1 cellular context compared by ENCODE assay signal in genomic region chr1:3992103-3992556, GRCh38.
A peak's percentile ranks its signal among the peaks of the same experiment; 100 is the strongest.
TF ChIP-seq lines count a peak whose summit lies in the region.

No MANE protein-coding gene starts in this region.

TF ChIP-seq in HEK293, 187 proteins besides CTCF, POLR2A, EP300 and RAD21 (continued from another document):
- peak; percentile 95 for TF ChIP-seq TSHZ1 (tag by site-specific recombination; IDR thresholded peaks at IDR 0.05; ENCODE audit: borderline replicate concordance)
- TF ChIP-seq ZNF37A (tag by site-specific recombination; IDR thresholded peaks at IDR 0.05): no peak
- TF ChIP-seq ZNF223 (tag by site-specific recombination; IDR thresholded peaks at IDR 0.05): peak; percentile 49; the same call in 1 of the 2 replicates
- peak; percentile 89 for TF ChIP-seq ZNF146 (tag by site-specific recombination; IDR thresholded peaks at IDR 0.05)
- no peak for TF ChIP-seq ZNF221 (tag by site-specific recombination; IDR thresholded peaks at IDR 0.05; ENCODE audit: borderline replicate concordance)
- peak; percentile 97 for TF ChIP-seq SP7 (tag by site-specific recombination; IDR thresholded peaks at IDR 0.05)
- peak; percentile 100 for TF ChIP-seq ZBTB21 (tag by site-specific recombination; IDR thresholded peaks at IDR 0.05)
- no peak for TF ChIP-seq MEIS1 (CRISPR knock-in tag; IDR thresholded peaks at IDR 0.05; ENCODE audit: borderline replicate concordance)
- TF ChIP-seq MYNN (tag by site-specific recombination; IDR thresholded peaks at IDR 0.05; ENCODE audit: borderline replicate concordance): peak; percentile 38; the same call in 1 of the 2 replicates
- TF ChIP-seq OVOL3 (tag by site-specific recombination; IDR thresholded peaks at IDR 0.05): peak; percentile 53; the same call in 1 of the 2 replicates
- no peak; the same call in 1 of the 2 replicates for TF ChIP-seq ZNF16 (tag by site-specific recombination; IDR thresholded peaks at IDR 0.05; ENCODE audit: low read depth)
- no peak for TF ChIP-seq ZNF510 (tag by site-specific recombination; IDR thresholded peaks at IDR 0.05; ENCODE audit: insufficient replicate concordance)
- TF ChIP-seq ZFP37 (tag by site-specific recombination; IDR thresholded peaks at IDR 0.05): peak; percentile 99
- TF ChIP-seq TCF7L2 (IDR thresholded peaks at IDR 0.05; ENCODE audit: borderline replicate concordance, low read depth, low read length): no peak
- TF ChIP-seq ZNF23 (tag by site-specific recombination; IDR thresholded peaks at IDR 0.05; ENCODE audit: borderline replicate concordance): peak; percentile 83
- TF ChIP-seq ZNF155 (tag by site-specific recombination; IDR thresholded peaks at IDR 0.05): peak; percentile 99
- TF ChIP-seq ZNF292 (tag by site-specific recombination; IDR thresholded peaks at IDR 0.05; ENCODE audit: borderline replicate concordance, low read depth): no peak
- TF ChIP-seq ZNF302 (tag by site-specific recombination; IDR thresholded peaks at IDR 0.05; ENCODE audit: low read depth): no peak
- peak; percentile 78; the same call in 1 of the 2 replicates for TF ChIP-seq ZNF184 (tag by site-specific recombination; IDR thresholded peaks at IDR 0.05)
- TF ChIP-seq ZBTB48 (tag by site-specific recombination; IDR thresholded peaks at IDR 0.05): peak; percentile 64
- peak; percentile 89 for TF ChIP-seq ZNF366 (tag by site-specific recombination; conservative IDR thresholded peaks at IDR 0.05)
- TF ChIP-seq ZXDB (tag by site-specific recombination; IDR thresholded peaks at IDR 0.05): peak; percentile 77
- TF ChIP-seq ZNF341 (tag by site-specific recombination; IDR thresholded peaks at IDR 0.05; ENCODE audit: low read depth): no peak
- TF ChIP-seq ZNF112 (tag by site-specific recombination; IDR thresholded peaks at IDR 0.05): peak; percentile 69; the same call in 1 of the 2 replicates
- TF ChIP-seq AEBP2 (tag by site-specific recombination; IDR thresholded peaks at IDR 0.05; ENCODE audit: borderline replicate concordance): 0 out of 2 replicates have a peak, but pooled peaks have one; percentile 13
- peak; percentile 100 for TF ChIP-seq SALL2 (tag by site-specific recombination; IDR thresholded peaks at IDR 0.05; ENCODE audit: borderline replicate concordance)
- peak; percentile 75; the same call in 1 of the 2 replicates for TF ChIP-seq ZNF843 (tag by site-specific recombination; IDR thresholded peaks at IDR 0.05)
- no peak for TF ChIP-seq ZNF140 (tag by site-specific recombination; IDR thresholded peaks at IDR 0.05)
- peak; percentile 86 for TF ChIP-seq KLF1 (tag by site-specific recombination; IDR thresholded peaks at IDR 0.05)
- TF ChIP-seq ZNF530 (tag by site-specific recombination; IDR thresholded peaks at IDR 0.05; ENCODE audit: low read depth): no peak
- peak; percentile 95 for TF ChIP-seq ZSCAN23 (tag by site-specific recombination; IDR thresholded peaks at IDR 0.05)
- TF ChIP-seq ZSCAN18 (tag by site-specific recombination; IDR thresholded peaks at IDR 0.05): peak; percentile 100
- TF ChIP-seq HOXA7 (CRISPR knock-in tag; IDR thresholded peaks at IDR 0.05; ENCODE audit: borderline replicate concordance): no peak
- TF ChIP-seq SCRT1 (tag by site-specific recombination; IDR thresholded peaks at IDR 0.05; ENCODE audit: borderline replicate concordance): no peak
- TF ChIP-seq ZNF777 (tag by site-specific recombination; IDR thresholded peaks at IDR 0.05; ENCODE audit: borderline replicate concordance): no peak
- TF ChIP-seq ZNF174 (tag by site-specific recombination; IDR thresholded peaks at IDR 0.05): peak; percentile 76; the same call in 1 of the 2 replicates
- peak; percentile 97 for TF ChIP-seq GLI4 (tag by site-specific recombination; IDR thresholded peaks at IDR 0.05)
- no peak for TF ChIP-seq ZNF274 (IDR thresholded peaks at IDR 0.05; ENCODE audit: low read length)
- no peak for TF ChIP-seq ZNF274 (tag by site-specific recombination; IDR thresholded peaks at IDR 0.05; ENCODE audit: borderline replicate concordance)
- TF ChIP-seq, protein P1, sequence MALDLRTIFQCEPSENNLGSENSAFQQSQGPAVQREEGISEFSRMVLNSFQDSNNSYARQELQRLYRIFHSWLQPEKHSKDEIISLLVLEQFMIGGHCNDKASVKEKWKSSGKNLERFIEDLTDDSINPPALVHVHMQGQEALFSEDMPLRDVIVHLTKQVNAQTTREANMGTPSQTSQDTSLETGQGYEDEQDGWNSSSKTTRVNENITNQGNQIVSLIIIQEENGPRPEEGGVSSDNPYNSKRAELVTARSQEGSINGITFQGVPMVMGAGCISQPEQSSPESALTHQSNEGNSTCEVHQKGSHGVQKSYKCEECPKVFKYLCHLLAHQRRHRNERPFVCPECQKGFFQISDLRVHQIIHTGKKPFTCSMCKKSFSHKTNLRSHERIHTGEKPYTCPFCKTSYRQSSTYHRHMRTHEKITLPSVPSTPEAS (tag by site-specific recombination; IDR thresholded peaks at IDR 0.05): peak; percentile 80
- TF ChIP-seq ZNF785 (tag by site-specific recombination; IDR thresholded peaks at IDR 0.05): peak; percentile 99
- TF ChIP-seq ZNF514 (tag by site-specific recombination; IDR thresholded peaks at IDR 0.05): peak; percentile 86; the same call in 1 of the 2 replicates
- TF ChIP-seq KLF7 (tag by site-specific recombination; IDR thresholded peaks at IDR 0.05; ENCODE audit: borderline replicate concordance): peak; percentile 52; the same call in 1 of the 2 replicates
- peak; percentile 63 for TF ChIP-seq KLF9 (tag by site-specific recombination; IDR thresholded peaks at IDR 0.05; ENCODE audit: low read depth)
- TF ChIP-seq, protein P2, sequence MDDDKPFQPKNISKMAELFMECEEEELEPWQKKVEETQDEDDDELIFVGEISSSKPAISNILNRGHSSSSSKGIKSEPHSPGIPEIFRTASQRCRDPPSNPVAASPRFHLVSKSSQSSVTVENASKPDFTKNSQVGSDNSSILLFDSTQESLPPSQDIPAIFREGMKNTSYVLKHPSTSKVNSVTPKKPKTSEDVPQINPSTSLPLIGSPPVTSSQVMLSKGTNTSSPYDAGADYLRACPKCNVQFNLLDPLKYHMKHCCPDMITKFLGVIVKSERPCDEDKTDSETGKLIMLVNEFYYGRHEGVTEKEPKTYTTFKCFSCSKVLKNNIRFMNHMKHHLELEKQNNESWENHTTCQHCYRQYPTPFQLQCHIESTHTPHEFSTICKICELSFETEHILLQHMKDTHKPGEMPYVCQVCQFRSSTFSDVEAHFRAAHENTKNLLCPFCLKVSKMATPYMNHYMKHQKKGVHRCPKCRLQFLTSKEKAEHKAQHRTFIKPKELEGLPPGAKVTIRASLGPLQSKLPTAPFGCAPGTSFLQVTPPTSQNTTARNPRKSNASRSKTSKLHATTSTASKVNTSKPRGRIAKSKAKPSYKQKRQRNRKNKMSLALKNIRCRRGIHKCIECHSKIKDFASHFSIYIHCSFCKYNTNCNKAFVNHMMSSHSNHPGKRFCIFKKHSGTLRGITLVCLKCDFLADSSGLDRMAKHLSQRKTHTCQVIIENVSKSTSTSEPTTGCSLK (tag by site-specific recombination; IDR thresholded peaks at IDR 0.05): no peak; the same call in 1 of the 2 replicates
- peak; percentile 66; the same call in 1 of the 2 replicates for TF ChIP-seq ZNF2 (tag by site-specific recombination; IDR thresholded peaks at IDR 0.05)
- TF ChIP-seq ZNF837 (tag by site-specific recombination; IDR thresholded peaks at IDR 0.05): no peak
- TF ChIP-seq YY2 (tag by site-specific recombination; IDR thresholded peaks at IDR 0.05): peak; percentile 99
- TF ChIP-seq ZNF629 (tag by site-specific recombination; IDR thresholded peaks at IDR 0.05): peak; percentile 100
- no peak; the same call in 1 of the 2 replicates for TF ChIP-seq ZNF776 (tag by site-specific recombination; IDR thresholded peaks at IDR 0.05; ENCODE audit: borderline replicate concordance)
- no peak for TF ChIP-seq ZNF350 (tag by site-specific recombination; IDR thresholded peaks at IDR 0.05)
- TF ChIP-seq, protein P3, sequence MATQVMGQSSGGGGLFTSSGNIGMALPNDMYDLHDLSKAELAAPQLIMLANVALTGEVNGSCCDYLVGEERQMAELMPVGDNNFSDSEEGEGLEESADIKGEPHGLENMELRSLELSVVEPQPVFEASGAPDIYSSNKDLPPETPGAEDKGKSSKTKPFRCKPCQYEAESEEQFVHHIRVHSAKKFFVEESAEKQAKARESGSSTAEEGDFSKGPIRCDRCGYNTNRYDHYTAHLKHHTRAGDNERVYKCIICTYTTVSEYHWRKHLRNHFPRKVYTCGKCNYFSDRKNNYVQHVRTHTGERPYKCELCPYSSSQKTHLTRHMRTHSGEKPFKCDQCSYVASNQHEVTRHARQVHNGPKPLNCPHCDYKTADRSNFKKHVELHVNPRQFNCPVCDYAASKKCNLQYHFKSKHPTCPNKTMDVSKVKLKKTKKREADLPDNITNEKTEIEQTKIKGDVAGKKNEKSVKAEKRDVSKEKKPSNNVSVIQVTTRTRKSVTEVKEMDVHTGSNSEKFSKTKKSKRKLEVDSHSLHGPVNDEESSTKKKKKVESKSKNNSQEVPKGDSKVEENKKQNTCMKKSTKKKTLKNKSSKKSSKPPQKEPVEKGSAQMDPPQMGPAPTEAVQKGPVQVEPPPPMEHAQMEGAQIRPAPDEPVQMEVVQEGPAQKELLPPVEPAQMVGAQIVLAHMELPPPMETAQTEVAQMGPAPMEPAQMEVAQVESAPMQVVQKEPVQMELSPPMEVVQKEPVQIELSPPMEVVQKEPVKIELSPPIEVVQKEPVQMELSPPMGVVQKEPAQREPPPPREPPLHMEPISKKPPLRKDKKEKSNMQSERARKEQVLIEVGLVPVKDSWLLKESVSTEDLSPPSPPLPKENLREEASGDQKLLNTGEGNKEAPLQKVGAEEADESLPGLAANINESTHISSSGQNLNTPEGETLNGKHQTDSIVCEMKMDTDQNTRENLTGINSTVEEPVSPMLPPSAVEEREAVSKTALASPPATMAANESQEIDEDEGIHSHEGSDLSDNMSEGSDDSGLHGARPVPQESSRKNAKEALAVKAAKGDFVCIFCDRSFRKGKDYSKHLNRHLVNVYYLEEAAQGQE (tag by site-specific recombination; IDR thresholded peaks at IDR 0.05): no peak
- no peak for TF ChIP-seq ZBTB17 (tag by site-specific recombination; IDR thresholded peaks at IDR 0.05)
